In the genomic region with DNA sequence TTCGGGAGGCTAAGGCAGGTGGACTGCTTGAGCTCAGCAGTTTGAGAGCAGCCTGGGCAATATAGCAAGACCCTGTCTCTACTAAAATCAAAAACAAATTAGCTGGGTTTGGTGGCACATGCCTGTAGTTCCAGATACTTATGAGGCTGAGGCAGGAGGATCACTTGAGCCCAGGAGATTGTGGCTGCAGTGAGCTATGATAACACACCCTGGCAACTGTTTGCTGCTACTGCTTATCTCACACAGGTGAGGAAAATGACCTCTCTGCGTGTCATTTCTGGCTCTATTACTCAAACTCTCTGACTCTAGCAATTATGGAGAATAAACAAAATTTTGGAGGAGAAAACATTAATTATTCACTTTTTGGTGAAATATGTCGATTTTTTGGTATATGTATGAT, we compare ENCODE assay signal across 22 cellular contexts. TPM values are rescaled to one million over a fixed set of nuclear protein-coding genes. Genes with fewer than 3 reads are reported as not detected.
A peak's percentile ranks its signal among the peaks of the same experiment; 100 is the strongest.
DNase-seq lines count a peak whose midpoint lies in the region; ATAC-seq and TF ChIP-seq lines count a peak whose summit lies in the region.
"Had no signal": no experiment of that assay in that cellular context is flagged by ENCODE, and none has a peak within 500 bp of the region (broad histone marks: within the 10 kb centered on the region; RNA-seq: fewer than 3 reads in every experiment).

No MANE protein-coding gene starts in this region.

- intact Hi-C loops in PC-9 (cut with micrococcal nuclease; ENCODE audit: unreplicated experiment) (loop anchor here (2.0 to 5.0 kb wide), 3 partner anchors 41 to 195 kb away; no protein-coding TSS in a partner anchor), mucosa of descending colon (cut with DNase I, micrococcal nuclease) (no loop called here)

- H3K27me3 ChIP-seq in PC-9 (ENCODE audit: insufficient read depth, low read depth): no peaks in the 10 kb centered on the region
- H3K27me3 ChIP-seq: BLaER1 treated with 17β-estradiol and CSF1 and Interleukin-3, amounts not matched to agents 10 nM and 100 nM; SJSA1 had no signal

- H3K4me3 Mint-ChIP-seq in type B pancreatic cell (no peak overlapping the region), mesothelial cell of epicardium (no peak overlapping the region)
- H3K4me3 Mint-ChIP-seq: CD4-positive, alpha-beta memory T cell; GM23338 had no signal

- H3K9me3 ChIP-seq in PC-9 (ENCODE audit: insufficient read depth, low read depth) (no peaks in the 10 kb centered on the region; the same call in none of the 2 replicates), mucosa of descending colon (no peaks in the 10 kb centered on the region)
- H3K9me3 ChIP-seq: HAP-1, SJSA1 had no signal

- peaks cover 6% of the 10 kb centered on the region for H3K9me3 Mint-ChIP-seq in type B pancreatic cell
- H3K9me3 Mint-ChIP-seq in mesothelial cell of epicardium: no peaks in the 10 kb centered on the region
- H3K9me3 Mint-ChIP-seq: CD4-positive, alpha-beta memory T cell; GM23338 had no signal

- H3K36me3 Mint-ChIP-seq in type B pancreatic cell (no peaks in the 10 kb centered on the region), mesothelial cell of epicardium (no peaks in the 10 kb centered on the region)
- H3K36me3 Mint-ChIP-seq: CD4-positive, alpha-beta memory T cell had no signal

- no peaks in the 10 kb centered on the region for H3K27me3 Mint-ChIP-seq in type B pancreatic cell
- no peaks in the 10 kb centered on the region for H3K27me3 Mint-ChIP-seq in mesothelial cell of epicardium (ENCODE audit: low read depth)
- H3K27me3 Mint-ChIP-seq: CD4-positive, alpha-beta memory T cell had no signal

- no peaks in the 10 kb centered on the region for H3K79me2 ChIP-seq in PC-9 (ENCODE audit: low read depth)

- H3K4me1 Mint-ChIP-seq in type B pancreatic cell (ENCODE audit: unreplicated experiment) (peaks cover 16% of the 10 kb centered on the region), mesothelial cell of epicardium (peaks cover 55% of the 10 kb centered on the region)

- H3K27ac Mint-ChIP-seq in type B pancreatic cell (peak overlapping the region; percentile 80), mesothelial cell of epicardium (no peak overlapping the region)
- H3K27ac Mint-ChIP-seq: GM23338 had no signal

- peaks cover 45% of the 10 kb centered on the region for H3K4me1 ChIP-seq in PC-9 (replicated peaks; ENCODE audit: insufficient read depth)
- peaks cover 13% of the 10 kb centered on the region for H3K4me1 ChIP-seq in mucosa of descending colon (ENCODE audit: low read depth)

- no peak overlapping the region for H2AFZ ChIP-seq in PC-9
- H2AFZ ChIP-seq: GM23338 had no signal

- ATAC-seq in mucosa of descending colon: peak; percentile 49
- ATAC-seq in HG02623 (IDR thresholded peaks at IDR 0.05; ENCODE audit: unreplicated experiment): no peak
- ATAC-seq: GM23338 had no signal

- H3K4me3 ChIP-seq in PC-9 (no peak overlapping the region), mucosa of descending colon (no peak overlapping the region)
- H3K4me3 ChIP-seq: BLaER1 treated with 17β-estradiol and CSF1 and Interleukin-3, amounts not matched to agents 10 nM and 100 nM; GM23338; HAP-1; SJSA1 had no signal

- no peak for DNase-seq in PC-9
- DNase-seq in epithelial cell of prostate (ENCODE audit: low read depth, low spot score): no peak
- DNase-seq in mucosa of descending colon: peak in 1 of 3 donors; percentile 16
- no peak for DNase-seq in type B pancreatic cell (ENCODE audit: extremely low spot score, unreplicated experiment)
- DNase-seq in mesothelial cell of epicardium (ENCODE audit: low spot score in 2 of 2, unreplicated experiment in 2 of 2): no peak
- DNase-seq in NCI-H82 (lab: John Stamatoyannopoulos, UW): no peak
- DNase-seq: ACHN; CD4-positive, alpha-beta memory T cell; DND-41; NCI-H1105; NCI-H2029 treated with DMSO at 0.1 percent for 48 hours; NCI-H226; NCI-H510A treated with DMSO at 0.1 percent for 48 hours; NCI-H748 treated with DMSO at 0.1 percent for 48 hours; NK-92 treated with Interleukin-12 subunit alpha and Interleukin-12 subunit beta, amount 100 ng/mL, for 24 hours had no signal

- TF ChIP-seq CTCF in PC-9 (conservative IDR thresholded peaks at IDR 0.05): no peak
- no peak for TF ChIP-seq CTCF in mucosa of descending colon (IDR thresholded peaks at IDR 0.05)
- TF ChIP-seq CTCF in type B pancreatic cell (conservative IDR thresholded peaks at IDR 0.05): no peak
- no peak for TF ChIP-seq CTCF in mesothelial cell of epicardium (IDR thresholded peaks at IDR 0.05; ENCODE audit: unreplicated experiment)

- H3K9me2 ChIP-seq in PC-9 (ENCODE audit: insufficient read depth): no peaks in the 10 kb centered on the region

- H3K27ac ChIP-seq in PC-9: peak overlapping the region; percentile 94
- peak overlapping the region; percentile 89 for H3K27ac ChIP-seq in epithelial cell of prostate
- H3K27ac ChIP-seq: BLaER1 treated with 17β-estradiol and CSF1 and Interleukin-3, amounts not matched to agents 10 nM and 100 nM; KMS-11; SJSA1 had no signal

- CTCF ChIA-PET in PC-9 (lab: Charles Lee): interaction anchor here (0.7 kb wide), 1 partner anchor 109 kb away, joined by 3 read pairs; no protein-coding TSS in a partner anchor

- peak overlapping the region; percentile 56 for H3K4me2 ChIP-seq in PC-9
- H3K4me2 ChIP-seq: GM23338, KMS-11 had no signal

- H4K20me1 ChIP-seq in PC-9 (ENCODE audit: insufficient read depth): no peaks in the 10 kb centered on the region
- H4K20me1 ChIP-seq: BLaER1 treated with 17β-estradiol and CSF1 and Interleukin-3, amounts not matched to agents 10 nM and 100 nM had no signal

- peaks cover 30% of the 10 kb centered on the region for H3F3A ChIP-seq in PC-9 (ENCODE audit: insufficient read depth, low read depth)

- no peaks in the 10 kb centered on the region for H3K36me3 ChIP-seq in PC-9 (ENCODE audit: low read depth)
- H3K36me3 ChIP-seq in mucosa of descending colon (ENCODE audit: low read depth): no peaks in the 10 kb centered on the region
- H3K36me3 ChIP-seq: BLaER1 treated with 17β-estradiol and CSF1 and Interleukin-3, amounts not matched to agents 10 nM and 100 nM; HAP-1; SJSA1 had no signal

- POLR2A ChIA-PET in PC-9 (lab: Charles Lee; ENCODE audit: unreplicated experiment): interaction anchor here (0.6 to 2.7 kb wide), 3 partner anchors 111 to 247 kb away, joined by 8 to 32 read pairs (median 11); partner anchors contain the start of gene ZFAND5

- no TSS peak for BruUV-seq in PC-9 (replicated peaks; lab: Mats Ljungman, UMichigan)

RNA-seq across cellular contexts. Expression of gene TMC1, which starts 45.3 kb away (rescaled TPM):
- total RNA-seq in PC-9 (2021): 5.5 and 9.0 TPM in 2 replicates
- total RNA-seq in mucosa of descending colon: under 1 TPM; 0.17 to 0.77 (median 0.19) TPM
- not detected in 2 replicates for total RNA-seq in type B pancreatic cell (ENCODE audit: low replicate concordance)
- total RNA-seq in mesothelial cell of epicardium: 0.22 to 0.29 TPM in 2 of 3 replicates, not detected in the other
- total RNA-seq: CD4-positive, alpha-beta memory T cell; HT1080 had no signal
